ENCODE assay signal across 8 cellular contexts in genomic region chr13:50511877-50512332, GRCh38.
A peak's percentile ranks its signal among the peaks of the same experiment; 100 is the strongest.
DNase-seq lines count a peak whose midpoint lies in the region; ATAC-seq and TF ChIP-seq lines count a peak whose summit lies in the region.

No MANE protein-coding gene starts in this region.

- WGBS in thymus = 12% methylated on average over 4 of the region's 4 CpGs

- no peak for TF ChIP-seq POLR2A in NB4 (IDR thresholded peaks at IDR 0.05; ENCODE audit: extremely low read depth, insufficient read length)

- TF ChIP-seq CTCF in DOHH2 (IDR thresholded peaks at IDR 0.05; ENCODE audit: low read depth, low read length, poor library complexity, severe bottlenecking) (no peak), NB4 (IDR thresholded peaks at IDR 0.05; ENCODE audit: low read depth, low read length) (no peak), RWPE1 (conservative IDR thresholded peaks at IDR 0.05; ENCODE audit: low read depth) (no peak)

- intact Hi-C loops in Right ventricle myocardium superior (cut with DNase I) = no loop called here

- ATAC-seq in GM21825 (IDR thresholded peaks at IDR 0.05; ENCODE audit: unreplicated experiment) = peak; percentile 51
- peak; percentile 51 for ATAC-seq in Right ventricle myocardium superior (ENCODE audit: poor library complexity)

- no peaks in the 10 kb centered on the region for H4K20me1 ChIP-seq in DOHH2 (ENCODE audit: control insufficient read depth, insufficient read depth, low read depth, low read length)

- H3K4me1 ChIP-seq in DOHH2 (ENCODE audit: control insufficient read depth, low read length) (peaks cover 73% of the 10 kb centered on the region), thymus (ENCODE audit: control insufficient read depth, insufficient read depth, low read length) (peaks cover 27% of the 10 kb centered on the region)

- DNase-seq in NB4 (ENCODE audit: low read depth) = peak; percentile 90
- DNase-seq in Right ventricle myocardium superior = no peak
- no peak for DNase-seq in activated CD4-positive, CD25-positive, alpha-beta regulatory T cell treated with anti-CD3 and anti-CD28 coated beads, Interleukin-2, amount 50 U/mL, for 72 hours
- DNase-seq in NCI-H1436 treated with DMSO at 0.1 percent for 48 hours (lab: John Stamatoyannopoulos, UW) = no peak
- DNase-seq in RWPE1 (ENCODE audit: low spot score) = no peak

- H3K9me2 ChIP-seq in DOHH2 (replicated peaks; ENCODE audit: control insufficient read depth, low read length) = no peaks in the 10 kb centered on the region

- H3K27ac ChIP-seq in DOHH2 (ENCODE audit: low read depth, low read length) (peak overlapping the region; percentile 96), thymus (ENCODE audit: low read depth) (peak overlapping the region; percentile 91), RWPE1 (no peak overlapping the region)

- H3K9me3 ChIP-seq in DOHH2 (ENCODE audit: control insufficient read depth, insufficient read depth, low read length) = peaks cover 9% of the 10 kb centered on the region; the same call in 1 of the 2 replicates
- H3K9me3 ChIP-seq in thymus (ENCODE audit: control insufficient read depth) = no peaks in the 10 kb centered on the region

- POLR2A ChIA-PET in RWPE1 (lab: Yijun Ruan, JAX; ENCODE audit: low non-redundant PET) = no interaction called here

- CTCF ChIA-PET in RWPE1 (lab: Yijun Ruan, JAX) = interaction anchor here (0.7 kb wide), 1 partner anchor 36 kb away, joined by 3 read pairs; no protein-coding TSS in a partner anchor

- H3K36me3 ChIP-seq in DOHH2 (ENCODE audit: control insufficient read depth, low read length) (peaks cover 36% of the 10 kb centered on the region), thymus (ENCODE audit: control insufficient read depth, insufficient read depth) (no peaks in the 10 kb centered on the region)

- H3K27me3 ChIP-seq in DOHH2 (ENCODE audit: control insufficient read depth, low read length) (no peaks in the 10 kb centered on the region), thymus (ENCODE audit: control insufficient read depth, insufficient read depth) (no peaks in the 10 kb centered on the region)

- H3K4me3 ChIP-seq in DOHH2 (ENCODE audit: low read length) (peak overlapping the region; percentile 83), NB4 (ENCODE audit: low read depth, low read length) (peak overlapping the region; percentile 62), thymus (ENCODE audit: low read length) (peak overlapping the region; percentile 51)

- H3K4me2 ChIP-seq in DOHH2 (ENCODE audit: low read length) = peak overlapping the region; percentile 98

- peaks cover 29% of the 10 kb centered on the region for H3F3A ChIP-seq in DOHH2 (ENCODE audit: control insufficient read depth, insufficient read depth)

- no peaks in the 10 kb centered on the region for H3K79me2 ChIP-seq in DOHH2 (ENCODE audit: control insufficient read depth, low read length)
